In genomic region chr20:41249781-41250281, GRCh38 we compare ENCODE assay signal across 8 cellular contexts.
DNase-seq lines count a peak whose midpoint lies in the region; TF ChIP-seq lines count a peak whose summit lies in the region.

No MANE protein-coding gene starts in this region.

- H3K9ac ChIP-seq in GM23248 = peak overlapping the region; percentile 58

- peak; percentile 25 for DNase-seq in GM23248
- no peak for DNase-seq in Peyer's patch
- DNase-seq in fibroblast of peridontal ligament (ENCODE audit: extremely low read depth) = peak; percentile 45
- peak in 33 of 56 donors; percentile 6 to 59 (median 26) for DNase-seq in nucleus accumbens (lab: John Stamatoyannopoulos, UW)
- DNase-seq in H4 (ENCODE audit: low spot score) = no peak
- no peak for DNase-seq in activated CD8-positive, alpha-beta memory T cell treated with anti-CD3 and anti-CD28 coated beads, Interleukin-2, amount 50 U/mL, for 4 hours
- no peak for DNase-seq in activated gamma-delta T cell (lab: John Stamatoyannopoulos, UW)
- DNase-seq in hepatic stellate cell (ENCODE audit: low spot score) = no peak

- no peak for TF ChIP-seq POLR2A in Peyer's patch (IDR thresholded peaks at IDR 0.05)

- H3K36me3 ChIP-seq in GM23248 (ENCODE audit: low read depth) = no peaks in the 10 kb centered on the region
- H3K36me3 ChIP-seq in Peyer's patch = no peaks in the 10 kb centered on the region

- H3K4me2 ChIP-seq in GM23248 (ENCODE audit: unreplicated experiment) = peak overlapping the region; percentile 69

- WGBS in GM23248 (ENCODE audit: low coverage in 1 of 2, low lambda C conversion rate in 2 of 2, missing lambda C conversion rate in 2 of 2), 2 experiments = 83 to 84% methylated on average over 4 of the region's 4 CpGs

- H2AFZ ChIP-seq in GM23248 = peak overlapping the region; percentile 40; the same call in 1 of the 2 replicates

- H3K27ac ChIP-seq in GM23248 (peak overlapping the region; percentile 82), Peyer's patch (peak overlapping the region; percentile 55 to 83 (median 68))

- no peaks in the 10 kb centered on the region for H3K9me3 ChIP-seq in GM23248 (ENCODE audit: low read depth)
- no peaks in the 10 kb centered on the region for H3K9me3 ChIP-seq in Peyer's patch

- peaks cover 87% of the 10 kb centered on the region for H3K79me2 ChIP-seq in GM23248 (ENCODE audit: insufficient read depth)

- H3K4me3 ChIP-seq in GM23248 = 0 out of 2 replicates have a peak overlapping the region, but pooled peaks have one; percentile 65
- H3K4me3 ChIP-seq in Peyer's patch = no peak overlapping the region

- no peak for TF ChIP-seq CTCF in Peyer's patch (IDR thresholded peaks at IDR 0.05)

- no peaks in the 10 kb centered on the region for H3K9me2 ChIP-seq in GM23248 (ENCODE audit: insufficient read depth)

- peaks cover 59% of the 10 kb centered on the region for H3F3A ChIP-seq in GM23248 (ENCODE audit: insufficient read depth)

- H3K4me1 ChIP-seq in GM23248 (ENCODE audit: insufficient read depth) = peaks cover 38% of the 10 kb centered on the region
- peaks cover 0 to 38% (median 6%) of the 10 kb centered on the region in 4 donors for H3K4me1 ChIP-seq in Peyer's patch

- H4K20me1 ChIP-seq in GM23248 (ENCODE audit: insufficient read depth) = no peaks in the 10 kb centered on the region

- in situ Hi-C loops in GM23248 (cut with MboI) = no loop called here

- H3K27me3 ChIP-seq in GM23248 (replicated peaks; ENCODE audit: insufficient read depth) = no peaks in the 10 kb centered on the region
- H3K27me3 ChIP-seq in Peyer's patch = no peaks in the 10 kb centered on the region

Comparison
In these comparisons a context has a peak if more than half of its experiments do, and no peak if none do; other contexts are left out.
1. DNase-seq: peak in GM23248 (single experiment), fibroblast of peridontal ligament (single experiment) and nucleus accumbens (33 of 56); none in Peyer's patch (0 of 3), H4 (single experiment), activated CD8-positive, alpha-beta memory T cell treated with anti-CD3 and anti-CD28 coated beads, Interleukin-2, amount 50 U/mL, for 4 hours (single experiment), activated gamma-delta T cell (single experiment) and hepatic stellate cell (single experiment).